In genomic region chr4:113311047-113311446, GRCh38 we compare ENCODE assay signal across 17 cellular contexts.
"Had no signal": no experiment of that assay in that cellular context is flagged by ENCODE, and none has a peak within 500 bp of the region (broad histone marks: within the 10 kb centered on the region; RNA-seq: fewer than 3 reads in every experiment).

No MANE protein-coding gene starts in this region.

- H3K27me3 ChIP-seq: gastroesophageal sphincter, heart right ventricle, left lung, pancreas, thyroid gland had no signal

- H3K4me3 ChIP-seq: gastroesophageal sphincter, heart right ventricle, left lung, mucosa of descending colon, pancreas, thyroid gland had no signal

- FAIRE-seq: colon, pancreas had no signal

- DNase-seq: activated CD4-positive, alpha-beta memory T cell treated with anti-CD3 and anti-CD28 coated beads for 36 hours; activated CD4-positive, CD25-positive, alpha-beta regulatory T cell treated with anti-CD3 and anti-CD28 coated beads, Interleukin-2, amount 50 U/mL, for 72 hours; activated CD8-positive, alpha-beta memory T cell treated with anti-CD3 and anti-CD28 coated beads, Interleukin-2, amount 10 ng/mL, durations not matched to agents 7 days and 5 days; activated naive CD4-positive, alpha-beta T cell treated with anti-CD3 and anti-CD28 coated beads, Interleukin-2, amount 10 ng/mL, durations not matched to agents 7 days and 5 days; activated T-cell treated with anti-CD3 and anti-CD28 coated beads, Interleukin-2, amount 50 U/mL, for 1 hour; heart right ventricle; left lung; mucosa of descending colon; naive thymus-derived CD8-positive, alpha-beta T cell; pancreas; stimulated activated CD4-positive, alpha-beta T cell treated with anti-CD3 and anti-CD28 coated beads, Interleukin-2, amount 100 ng/mL, for 48 hours; T-cell; T1000; thyroid gland had no signal

- ATAC-seq: activated CD8-positive, alpha-beta memory T cell treated with anti-CD3 and anti-CD28 coated beads, Interleukin-2, amount 10 ng/mL, durations not matched to agents 7 days and 5 days; gastroesophageal sphincter; heart right ventricle; left lung; mucosa of descending colon; naive thymus-derived CD8-positive, alpha-beta T cell; pancreas; stimulated activated memory B cell treated with anti-CD40 and anti-IgM and Interleukin-4, amounts not matched to agents 10 μg/mL and 1 μg/mL and 100 μg/mL, for 72 hours; T-cell had no signal

- H3K9me3 ChIP-seq: gastroesophageal sphincter, heart right ventricle, left lung, mucosa of descending colon, pancreas, thyroid gland had no signal

- H3K4me1 ChIP-seq: gastroesophageal sphincter, heart right ventricle, left lung, pancreas, thyroid gland had no signal

- H3K36me3 ChIP-seq: left lung, pancreas had no signal

- H3K27ac ChIP-seq: gastroesophageal sphincter, heart right ventricle, left lung, pancreas, thyroid gland had no signal
